In genomic region chr20:31633339-31633914, GRCh38 we compare ENCODE assay signal across 1 cellular context.
TF ChIP-seq lines count a peak whose summit lies in the region.

No MANE protein-coding gene starts in this region.

TF ChIP-seq in K562, 482 proteins besides CTCF, POLR2A, EP300 and RAD21 (continued from another document and continues in another):
- TF ChIP-seq, protein P1, sequence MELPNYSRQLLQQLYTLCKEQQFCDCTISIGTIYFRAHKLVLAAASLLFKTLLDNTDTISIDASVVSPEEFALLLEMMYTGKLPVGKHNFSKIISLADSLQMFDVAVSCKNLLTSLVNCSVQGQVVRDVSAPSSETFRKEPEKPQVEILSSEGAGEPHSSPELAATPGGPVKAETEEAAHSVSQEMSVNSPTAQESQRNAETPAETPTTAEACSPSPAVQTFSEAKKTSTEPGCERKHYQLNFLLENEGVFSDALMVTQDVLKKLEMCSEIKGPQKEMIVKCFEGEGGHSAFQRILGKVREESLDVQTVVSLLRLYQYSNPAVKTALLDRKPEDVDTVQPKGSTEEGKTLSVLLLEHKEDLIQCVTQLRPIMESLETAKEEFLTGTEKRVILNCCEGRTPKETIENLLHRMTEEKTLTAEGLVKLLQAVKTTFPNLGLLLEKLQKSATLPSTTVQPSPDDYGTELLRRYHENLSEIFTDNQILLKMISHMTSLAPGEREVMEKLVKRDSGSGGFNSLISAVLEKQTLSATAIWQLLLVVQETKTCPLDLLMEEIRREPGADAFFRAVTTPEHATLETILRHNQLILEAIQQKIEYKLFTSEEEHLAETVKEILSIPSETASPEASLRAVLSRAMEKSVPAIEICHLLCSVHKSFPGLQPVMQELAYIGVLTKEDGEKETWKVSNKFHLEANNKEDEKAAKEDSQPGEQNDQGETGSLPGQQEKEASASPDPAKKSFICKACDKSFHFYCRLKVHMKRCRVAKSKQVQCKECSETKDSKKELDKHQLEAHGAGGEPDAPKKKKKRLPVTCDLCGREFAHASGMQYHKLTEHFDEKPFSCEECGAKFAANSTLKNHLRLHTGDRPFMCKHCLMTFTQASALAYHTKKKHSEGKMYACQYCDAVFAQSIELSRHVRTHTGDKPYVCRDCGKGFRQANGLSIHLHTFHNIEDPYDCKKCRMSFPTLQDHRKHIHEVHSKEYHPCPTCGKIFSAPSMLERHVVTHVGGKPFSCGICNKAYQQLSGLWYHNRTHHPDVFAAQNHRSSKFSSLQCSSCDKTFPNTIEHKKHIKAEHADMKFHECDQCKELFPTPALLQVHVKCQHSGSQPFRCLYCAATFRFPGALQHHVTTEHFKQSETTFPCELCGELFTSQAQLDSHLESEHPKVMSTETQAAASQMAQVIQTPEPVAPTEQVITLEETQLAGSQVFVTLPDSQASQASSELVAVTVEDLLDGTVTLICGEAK (IDR thresholded peaks at IDR 0.05): no peak; the same call in 1 of the 2 replicates
- TF ChIP-seq, protein P1 (CRISPR knock-in tag; IDR thresholded peaks at IDR 0.05): no peak
- no peak for TF ChIP-seq BRD4 (IDR thresholded peaks at IDR 0.05)
- TF ChIP-seq SNRNP70 (optimal IDR thresholded peaks at IDR 0.05; ENCODE audit: low read depth, low read length): no peak
- TF ChIP-seq, protein P2, sequence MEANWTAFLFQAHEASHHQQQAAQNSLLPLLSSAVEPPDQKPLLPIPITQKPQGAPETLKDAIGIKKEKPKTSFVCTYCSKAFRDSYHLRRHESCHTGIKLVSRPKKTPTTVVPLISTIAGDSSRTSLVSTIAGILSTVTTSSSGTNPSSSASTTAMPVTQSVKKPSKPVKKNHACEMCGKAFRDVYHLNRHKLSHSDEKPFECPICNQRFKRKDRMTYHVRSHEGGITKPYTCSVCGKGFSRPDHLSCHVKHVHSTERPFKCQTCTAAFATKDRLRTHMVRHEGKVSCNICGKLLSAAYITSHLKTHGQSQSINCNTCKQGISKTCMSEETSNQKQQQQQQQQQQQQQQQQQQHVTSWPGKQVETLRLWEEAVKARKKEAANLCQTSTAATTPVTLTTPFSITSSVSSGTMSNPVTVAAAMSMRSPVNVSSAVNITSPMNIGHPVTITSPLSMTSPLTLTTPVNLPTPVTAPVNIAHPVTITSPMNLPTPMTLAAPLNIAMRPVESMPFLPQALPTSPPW (CRISPR knock-in tag; IDR thresholded peaks at IDR 0.05): peak; percentile 65
- TF ChIP-seq BMI1 (IDR thresholded peaks at IDR 0.05; ENCODE audit: low read length): no peak
- no peak for TF ChIP-seq ELF4 (CRISPR knock-in tag; IDR thresholded peaks at IDR 0.05)
- TF ChIP-seq SETDB1 (IDR thresholded peaks at IDR 0.05; ENCODE audit: low read length): no peak
- TF ChIP-seq NRF1 (conservative IDR thresholded peaks at IDR 0.05 in 1 of 2, IDR thresholded peaks at IDR 0.05 in 1 of 2): no peak
- TF ChIP-seq EGR1 (conservative IDR thresholded peaks at IDR 0.05): peak; percentile 85
- TF ChIP-seq GTF2F1 (IDR thresholded peaks at IDR 0.05; ENCODE audit: low read depth, low read length): no peak
- no peak for TF ChIP-seq THAP12 (CRISPR knock-in tag; IDR thresholded peaks at IDR 0.05)
- no peak for TF ChIP-seq SRSF1 (IDR thresholded peaks at IDR 0.05; ENCODE audit: low read depth, low read length)
- TF ChIP-seq NFE2 (IDR thresholded peaks at IDR 0.05; ENCODE audit: low read depth): no peak
- no peak for TF ChIP-seq SRSF3 (IDR thresholded peaks at IDR 0.05; ENCODE audit: insufficient read depth, low read length)
- TF ChIP-seq, protein P3, sequence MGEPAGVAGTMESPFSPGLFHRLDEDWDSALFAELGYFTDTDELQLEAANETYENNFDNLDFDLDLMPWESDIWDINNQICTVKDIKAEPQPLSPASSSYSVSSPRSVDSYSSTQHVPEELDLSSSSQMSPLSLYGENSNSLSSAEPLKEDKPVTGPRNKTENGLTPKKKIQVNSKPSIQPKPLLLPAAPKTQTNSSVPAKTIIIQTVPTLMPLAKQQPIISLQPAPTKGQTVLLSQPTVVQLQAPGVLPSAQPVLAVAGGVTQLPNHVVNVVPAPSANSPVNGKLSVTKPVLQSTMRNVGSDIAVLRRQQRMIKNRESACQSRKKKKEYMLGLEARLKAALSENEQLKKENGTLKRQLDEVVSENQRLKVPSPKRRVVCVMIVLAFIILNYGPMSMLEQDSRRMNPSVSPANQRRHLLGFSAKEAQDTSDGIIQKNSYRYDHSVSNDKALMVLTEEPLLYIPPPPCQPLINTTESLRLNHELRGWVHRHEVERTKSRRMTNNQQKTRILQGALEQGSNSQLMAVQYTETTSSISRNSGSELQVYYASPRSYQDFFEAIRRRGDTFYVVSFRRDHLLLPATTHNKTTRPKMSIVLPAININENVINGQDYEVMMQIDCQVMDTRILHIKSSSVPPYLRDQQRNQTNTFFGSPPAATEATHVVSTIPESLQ (CRISPR knock-in tag; IDR thresholded peaks at IDR 0.05): no peak
- no peak for TF ChIP-seq ZNF431 (CRISPR knock-in tag; IDR thresholded peaks at IDR 0.05)
- TF ChIP-seq UBTF (IDR thresholded peaks at IDR 0.05; ENCODE audit: borderline replicate concordance in 1 of 2, low read depth in 2 of 2, low read length in 2 of 2): peak in 1 of 2 experiments; percentile 77; a peak in 2 of 4 replicates
- no peak for TF ChIP-seq EWSR1 (IDR thresholded peaks at IDR 0.05; ENCODE audit: borderline replicate concordance, low read depth, partially characterized antibody)
- no peak for TF ChIP-seq SMARCB1 (IDR thresholded peaks at IDR 0.05; ENCODE audit: insufficient read length, low read depth)
- no peak for TF ChIP-seq ZNF41 (CRISPR knock-in tag; conservative IDR thresholded peaks at IDR 0.05)
- 0 out of 2 replicates have a peak, but pooled peaks have one; percentile 9 for TF ChIP-seq ETV5 (CRISPR knock-in tag; IDR thresholded peaks at IDR 0.05; ENCODE audit: low read depth)
- TF ChIP-seq, protein P4, sequence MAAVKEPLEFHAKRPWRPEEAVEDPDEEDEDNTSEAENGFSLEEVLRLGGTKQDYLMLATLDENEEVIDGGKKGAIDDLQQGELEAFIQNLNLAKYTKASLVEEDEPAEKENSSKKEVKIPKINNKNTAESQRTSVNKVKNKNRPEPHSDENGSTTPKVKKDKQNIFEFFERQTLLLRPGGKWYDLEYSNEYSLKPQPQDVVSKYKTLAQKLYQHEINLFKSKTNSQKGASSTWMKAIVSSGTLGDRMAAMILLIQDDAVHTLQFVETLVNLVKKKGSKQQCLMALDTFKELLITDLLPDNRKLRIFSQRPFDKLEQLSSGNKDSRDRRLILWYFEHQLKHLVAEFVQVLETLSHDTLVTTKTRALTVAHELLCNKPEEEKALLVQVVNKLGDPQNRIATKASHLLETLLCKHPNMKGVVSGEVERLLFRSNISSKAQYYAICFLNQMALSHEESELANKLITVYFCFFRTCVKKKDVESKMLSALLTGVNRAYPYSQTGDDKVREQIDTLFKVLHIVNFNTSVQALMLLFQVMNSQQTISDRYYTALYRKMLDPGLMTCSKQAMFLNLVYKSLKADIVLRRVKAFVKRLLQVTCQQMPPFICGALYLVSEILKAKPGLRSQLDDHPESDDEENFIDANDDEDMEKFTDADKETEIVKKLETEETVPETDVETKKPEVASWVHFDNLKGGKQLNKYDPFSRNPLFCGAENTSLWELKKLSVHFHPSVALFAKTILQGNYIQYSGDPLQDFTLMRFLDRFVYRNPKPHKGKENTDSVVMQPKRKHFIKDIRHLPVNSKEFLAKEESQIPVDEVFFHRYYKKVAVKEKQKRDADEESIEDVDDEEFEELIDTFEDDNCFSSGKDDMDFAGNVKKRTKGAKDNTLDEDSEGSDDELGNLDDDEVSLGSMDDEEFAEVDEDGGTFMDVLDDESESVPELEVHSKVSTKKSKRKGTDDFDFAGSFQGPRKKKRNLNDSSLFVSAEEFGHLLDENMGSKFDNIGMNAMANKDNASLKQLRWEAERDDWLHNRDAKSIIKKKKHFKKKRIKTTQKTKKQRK (IDR thresholded peaks at IDR 0.05; ENCODE audit: borderline replicate concordance, low read depth, low read length): no peak
- no peak for TF ChIP-seq CC2D1A (IDR thresholded peaks at IDR 0.05)
- TF ChIP-seq SMAD1 (IDR thresholded peaks at IDR 0.05; ENCODE audit: low read depth, low read length, partially characterized antibody): no peak
- TF ChIP-seq, protein P5, sequence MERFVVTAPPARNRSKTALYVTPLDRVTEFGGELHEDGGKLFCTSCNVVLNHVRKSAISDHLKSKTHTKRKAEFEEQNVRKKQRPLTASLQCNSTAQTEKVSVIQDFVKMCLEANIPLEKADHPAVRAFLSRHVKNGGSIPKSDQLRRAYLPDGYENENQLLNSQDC (CRISPR knock-in tag; IDR thresholded peaks at IDR 0.05): no peak
- peak; percentile 61 for TF ChIP-seq ARID1B (IDR thresholded peaks at IDR 0.05)
- no peak for TF ChIP-seq MAZ (CRISPR knock-in tag; conservative IDR thresholded peaks at IDR 0.05 in 1 of 2, IDR thresholded peaks at IDR 0.05 in 1 of 2)
- no peak for TF ChIP-seq ATF7 (IDR thresholded peaks at IDR 0.05)
- no peak for TF ChIP-seq SMAD2 (IDR thresholded peaks at IDR 0.05; ENCODE audit: low read depth, low read length)
- no peak for TF ChIP-seq E2F5 (CRISPR knock-in tag; IDR thresholded peaks at IDR 0.05)
- TF ChIP-seq, protein P6, sequence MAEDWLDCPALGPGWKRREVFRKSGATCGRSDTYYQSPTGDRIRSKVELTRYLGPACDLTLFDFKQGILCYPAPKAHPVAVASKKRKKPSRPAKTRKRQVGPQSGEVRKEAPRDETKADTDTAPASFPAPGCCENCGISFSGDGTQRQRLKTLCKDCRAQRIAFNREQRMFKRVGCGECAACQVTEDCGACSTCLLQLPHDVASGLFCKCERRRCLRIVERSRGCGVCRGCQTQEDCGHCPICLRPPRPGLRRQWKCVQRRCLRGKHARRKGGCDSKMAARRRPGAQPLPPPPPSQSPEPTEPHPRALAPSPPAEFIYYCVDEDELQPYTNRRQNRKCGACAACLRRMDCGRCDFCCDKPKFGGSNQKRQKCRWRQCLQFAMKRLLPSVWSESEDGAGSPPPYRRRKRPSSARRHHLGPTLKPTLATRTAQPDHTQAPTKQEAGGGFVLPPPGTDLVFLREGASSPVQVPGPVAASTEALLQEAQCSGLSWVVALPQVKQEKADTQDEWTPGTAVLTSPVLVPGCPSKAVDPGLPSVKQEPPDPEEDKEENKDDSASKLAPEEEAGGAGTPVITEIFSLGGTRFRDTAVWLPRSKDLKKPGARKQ (CRISPR knock-in tag; IDR thresholded peaks at IDR 0.05): no peak
